Comparison of ENCODE assay signal across 1 cellular context in the genomic region with DNA sequence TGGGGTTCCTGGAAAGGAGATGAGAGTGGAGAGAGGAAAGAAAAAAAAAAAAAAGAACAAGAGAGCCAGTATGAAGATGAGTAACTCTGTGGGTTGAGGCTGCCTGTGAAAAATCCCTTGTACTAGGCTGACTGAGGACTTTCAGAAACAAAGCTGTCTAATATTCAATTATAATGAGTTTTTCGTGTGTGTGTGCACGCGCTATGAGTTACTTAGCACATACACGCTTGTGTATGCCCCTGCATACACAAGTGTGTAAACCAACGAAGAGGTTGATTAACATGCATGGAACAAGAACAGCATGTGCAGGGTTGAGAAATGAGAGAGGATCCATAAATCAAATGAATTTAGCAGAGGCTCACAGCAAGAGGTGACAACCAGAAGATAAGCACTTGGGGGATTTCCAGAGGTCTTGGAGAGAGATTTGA.
A peak's percentile ranks its signal among the peaks of the same experiment; 100 is the strongest.
TF ChIP-seq lines count a peak whose summit lies in the region.

No MANE protein-coding gene starts in this region.

TF ChIP-seq in HEK293T, 16 proteins besides CTCF, POLR2A, EP300 and RAD21:
- TF ChIP-seq, protein P1, sequence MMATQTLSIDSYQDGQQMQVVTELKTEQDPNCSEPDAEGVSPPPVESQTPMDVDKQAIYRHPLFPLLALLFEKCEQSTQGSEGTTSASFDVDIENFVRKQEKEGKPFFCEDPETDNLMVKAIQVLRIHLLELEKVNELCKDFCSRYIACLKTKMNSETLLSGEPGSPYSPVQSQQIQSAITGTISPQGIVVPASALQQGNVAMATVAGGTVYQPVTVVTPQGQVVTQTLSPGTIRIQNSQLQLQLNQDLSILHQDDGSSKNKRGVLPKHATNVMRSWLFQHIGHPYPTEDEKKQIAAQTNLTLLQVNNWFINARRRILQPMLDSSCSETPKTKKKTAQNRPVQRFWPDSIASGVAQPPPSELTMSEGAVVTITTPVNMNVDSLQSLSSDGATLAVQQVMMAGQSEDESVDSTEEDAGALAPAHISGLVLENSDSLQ (IDR thresholded peaks at IDR 0.05), result peak; percentile 35
- TF ChIP-seq SP1 (IDR thresholded peaks at IDR 0.05), result no peak
TF ChIP-seq in HEK293T: peak in this region for 1.
